Comparison of ENCODE assay signal across 8 cellular contexts in the genomic region with DNA sequence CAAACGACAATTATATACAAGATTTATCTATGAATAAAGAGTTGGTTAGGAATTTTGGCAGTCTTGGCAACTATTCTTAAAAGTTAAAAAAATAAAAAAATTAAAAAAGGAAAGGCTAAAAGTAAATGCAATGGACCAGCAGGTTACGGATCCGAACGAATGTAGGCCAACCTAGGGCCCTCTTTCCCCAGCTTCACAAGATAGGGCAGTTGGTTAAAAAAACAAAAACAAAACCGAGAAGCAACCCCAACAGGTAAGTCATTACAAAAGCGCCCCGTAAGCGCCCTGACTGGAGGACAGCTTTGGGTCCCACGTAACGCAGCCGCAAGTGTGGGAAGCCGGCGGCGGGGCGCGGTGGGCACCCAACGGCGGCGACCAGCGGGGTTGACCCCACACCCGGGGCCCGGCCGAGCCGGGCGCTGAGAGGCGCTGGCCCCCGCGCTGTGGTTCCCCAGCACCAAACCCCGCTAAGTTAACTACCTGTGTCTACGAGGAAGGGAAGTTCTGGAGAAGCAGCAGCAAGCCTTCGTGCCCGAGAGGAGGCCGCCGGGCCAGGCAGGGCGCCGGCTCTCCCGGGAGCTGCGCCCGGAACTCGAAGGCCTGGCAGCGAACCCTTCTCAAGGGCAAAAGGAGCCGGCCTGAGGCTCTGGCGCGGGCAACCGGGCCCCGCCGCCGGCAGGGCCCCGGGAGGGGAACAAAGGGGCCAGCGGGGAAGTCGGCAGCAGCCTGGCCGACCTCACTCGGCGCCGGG. TPM values are rescaled to one million over a fixed set of nuclear protein-coding genes. Genes with fewer than 3 reads are reported as not detected.
A peak's percentile ranks its signal among the peaks of the same experiment; 100 is the strongest.
DNase-seq lines count a peak whose midpoint lies in the region; ATAC-seq, FAIRE-seq and TF ChIP-seq lines count a peak whose summit lies in the region.

No MANE protein-coding gene starts in this region.

- no peak for FAIRE-seq in HTR-8/SVneo (lab: Jason Lieb, UNC)

- peak overlapping the region; percentile 98 to 99 for H3K27ac Mint-ChIP-seq in natural killer cell treated with Interleukin-12 subunit alpha and Interleukin-12 subunit beta and Interleukin-15 and Interleukin-18, amount 100 ng/mL, for 72 hours

- no peaks in the 10 kb centered on the region for H3K27me3 Mint-ChIP-seq in natural killer cell treated with Interleukin-12 subunit alpha and Interleukin-12 subunit beta and Interleukin-15 and Interleukin-18, amount 100 ng/mL, for 72 hours

- H3K9me3 ChIP-seq in HEK293 (ENCODE audit: control insufficient read depth, insufficient read depth, low read depth, low read length): no peaks in the 10 kb centered on the region
- H3K9me3 ChIP-seq in esophagus (ENCODE audit: control insufficient read depth in 2 of 2, insufficient read depth in 1 of 2, low read depth in 1 of 2, low read length in 1 of 2): no peaks in the 10 kb centered on the region
- H3K9me3 ChIP-seq in subcutaneous abdominal adipose tissue (ENCODE audit: control insufficient read depth in 5 of 5, low read length in 5 of 5): no peaks in the 10 kb centered on the region

- 0 to 1% methylated on average over 31 to 55 of the region's 55 CpGs for WGBS in esophagus, 2 donors

- peak overlapping the region; percentile 85 to 100 (median 100) for H3K9ac ChIP-seq in subcutaneous abdominal adipose tissue (ENCODE audit: low read length in 5 of 5)

- in situ Hi-C loops in GM13976 (cut with MboI; ENCODE audit: low sequenced_read_pairs, unreplicated experiment): no loop called here

- H3K4me1 ChIP-seq in HEK293 (ENCODE audit: control insufficient read depth, insufficient read depth, low read length) (0 out of 2 replicates have a peak, but pooled peaks cover 5% of the 10 kb centered on the region), esophagus (ENCODE audit: control insufficient read depth in 2 of 2, insufficient read depth in 2 of 2, low read length in 1 of 2) (no peaks in the 10 kb centered on the region), subcutaneous abdominal adipose tissue (ENCODE audit: control insufficient read depth in 5 of 5, insufficient read depth in 5 of 5, low read length in 5 of 5) (peaks cover 1 to 31% (median 30%) of the 10 kb centered on the region in 5 donors)

- H3K4me3 Mint-ChIP-seq in natural killer cell treated with Interleukin-12 subunit alpha and Interleukin-12 subunit beta and Interleukin-15 and Interleukin-18, amount 100 ng/mL, for 72 hours: peak overlapping the region; percentile 96

- ATAC-seq in natural killer cell treated with Interleukin-12 subunit alpha and Interleukin-12 subunit beta and Interleukin-15 and Interleukin-18, amount 100 ng/mL, for 72 hours: peak; percentile 11 to 20

- H3K27me3 ChIP-seq in esophagus (ENCODE audit: control insufficient read depth in 1 of 2, insufficient read depth in 2 of 2, low read length in 2 of 2) (no peaks in the 10 kb centered on the region), subcutaneous abdominal adipose tissue (ENCODE audit: control insufficient read depth in 5 of 5, insufficient read depth in 4 of 5, low read length in 5 of 5) (no peaks in the 10 kb centered on the region)

- peaks cover 5% of the 10 kb centered on the region for H3K36me3 Mint-ChIP-seq in natural killer cell treated with Interleukin-12 subunit alpha and Interleukin-12 subunit beta and Interleukin-15 and Interleukin-18, amount 100 ng/mL, for 72 hours

- H3K27ac ChIP-seq in HEK293 (ENCODE audit: extremely low read depth, low read depth, low read length) (peak overlapping the region; percentile 100), esophagus (ENCODE audit: low read depth in 2 of 2, low read length in 1 of 2) (peak overlapping the region; percentile 99 to 100), subcutaneous abdominal adipose tissue (ENCODE audit: low read depth, low read length) (peak overlapping the region; percentile 99)

- peak overlapping the region; percentile 93 for H3K4me3 ChIP-seq in HEK293 (ENCODE audit: low read depth, low read length)
- H3K4me3 ChIP-seq in esophagus (ENCODE audit: low read depth in 1 of 2, low read length in 2 of 2): peak overlapping the region; percentile 88 to 99
- peak overlapping the region; percentile 67 to 85 (median 82) for H3K4me3 ChIP-seq in subcutaneous abdominal adipose tissue (ENCODE audit: low read depth in 1 of 5, low read length in 5 of 5)

- H3K4me1 Mint-ChIP-seq in natural killer cell treated with Interleukin-12 subunit alpha and Interleukin-12 subunit beta and Interleukin-15 and Interleukin-18, amount 100 ng/mL, for 72 hours (ENCODE audit: low read depth in 2 of 2): peaks cover 31 to 42% of the 10 kb centered on the region in 2 donors

- DNase-seq in GM13976 (ENCODE audit: low spot score) (peak; percentile 50), NCI-H1105 treated with DMSO at 0.1 percent for 48 hours (lab: John Stamatoyannopoulos, UW) (peak; percentile 50), activated T-cell treated with anti-CD3 and anti-CD28 coated beads for 4 hours (peak; percentile 30), HTR-8/SVneo (ENCODE audit: insufficient read length, low spot score) (no peak)
- peak; percentile 70 for DNase-seq in natural killer cell treated with Interleukin-12 subunit alpha and Interleukin-12 subunit beta and Interleukin-15 and Interleukin-18, amount 100 ng/mL, for 72 hours (ENCODE audit: low spot score)

- TF ChIP-seq CTCF in GM13976 (IDR thresholded peaks at IDR 0.05; ENCODE audit: borderline replicate concordance, control extremely low read depth, extremely low read depth, insufficient read depth, missing control alignments): no peak
- no peak for TF ChIP-seq CTCF in HEK293 (tag by site-specific recombination; IDR thresholded peaks at IDR 0.05)

- H3K36me3 ChIP-seq in HEK293 (ENCODE audit: control insufficient read depth in 2 of 2, insufficient read depth in 1 of 2, low read length in 2 of 2) (peaks cover 18 to 19% of the 10 kb centered on the region in 2 experiments), esophagus (ENCODE audit: control insufficient read depth in 2 of 2, insufficient read depth in 2 of 2, low read length in 1 of 2) (no peaks in the 10 kb centered on the region), subcutaneous abdominal adipose tissue (ENCODE audit: control insufficient read depth in 5 of 5, insufficient read depth in 5 of 5, low read length in 5 of 5) (peaks cover 0 to 10% (median 3%) of the 10 kb centered on the region in 5 donors)

- POLR2A ChIA-PET in HEK293 (lab: Yijun Ruan, JAX): interaction anchor here (1.0 to 1.3 kb wide), 4 partner anchors 18 to 181 kb away, joined by 3 to 5 read pairs (median 4); partner anchors contain the start of genes AP4S1 and STRN3

- CTCF ChIA-PET in HEK293 (lab: Yijun Ruan, JAX): interaction anchor here (0.5 to 4.1 kb wide), 6 partner anchors 12 to 1263 kb away, joined by 3 to 16 read pairs (median 4); no protein-coding TSS in a partner anchor

- H3K9me3 Mint-ChIP-seq in natural killer cell treated with Interleukin-12 subunit alpha and Interleukin-12 subunit beta and Interleukin-15 and Interleukin-18, amount 100 ng/mL, for 72 hours: no peaks in the 10 kb centered on the region

TF ChIP-seq in HEK293, 187 proteins besides CTCF, POLR2A, EP300 and RAD21 (continues in another document):
- no peak for TF ChIP-seq ZBTB7A (tag by site-specific recombination; IDR thresholded peaks at IDR 0.05; ENCODE audit: low read depth)
- TF ChIP-seq SCRT2 (tag by site-specific recombination; IDR thresholded peaks at IDR 0.05): 0 out of 2 replicates have a peak, but pooled peaks have one; percentile 32
- TF ChIP-seq KLF16 (tag by site-specific recombination; IDR thresholded peaks at IDR 0.05): no peak
- no peak for TF ChIP-seq ZNF146 (tag by site-specific recombination; IDR thresholded peaks at IDR 0.05)
- TF ChIP-seq, protein P1, sequence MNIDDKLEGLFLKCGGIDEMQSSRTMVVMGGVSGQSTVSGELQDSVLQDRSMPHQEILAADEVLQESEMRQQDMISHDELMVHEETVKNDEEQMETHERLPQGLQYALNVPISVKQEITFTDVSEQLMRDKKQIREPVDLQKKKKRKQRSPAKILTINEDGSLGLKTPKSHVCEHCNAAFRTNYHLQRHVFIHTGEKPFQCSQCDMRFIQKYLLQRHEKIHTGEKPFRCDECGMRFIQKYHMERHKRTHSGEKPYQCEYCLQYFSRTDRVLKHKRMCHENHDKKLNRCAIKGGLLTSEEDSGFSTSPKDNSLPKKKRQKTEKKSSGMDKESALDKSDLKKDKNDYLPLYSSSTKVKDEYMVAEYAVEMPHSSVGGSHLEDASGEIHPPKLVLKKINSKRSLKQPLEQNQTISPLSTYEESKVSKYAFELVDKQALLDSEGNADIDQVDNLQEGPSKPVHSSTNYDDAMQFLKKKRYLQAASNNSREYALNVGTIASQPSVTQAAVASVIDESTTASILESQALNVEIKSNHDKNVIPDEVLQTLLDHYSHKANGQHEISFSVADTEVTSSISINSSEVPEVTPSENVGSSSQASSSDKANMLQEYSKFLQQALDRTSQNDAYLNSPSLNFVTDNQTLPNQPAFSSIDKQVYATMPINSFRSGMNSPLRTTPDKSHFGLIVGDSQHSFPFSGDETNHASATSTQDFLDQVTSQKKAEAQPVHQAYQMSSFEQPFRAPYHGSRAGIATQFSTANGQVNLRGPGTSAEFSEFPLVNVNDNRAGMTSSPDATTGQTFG (tag by site-specific recombination; IDR thresholded peaks at IDR 0.05; ENCODE audit: borderline replicate concordance): no peak
- peak; percentile 88 for TF ChIP-seq ZBTB8A (tag by site-specific recombination; IDR thresholded peaks at IDR 0.05)
- TF ChIP-seq ZNF600 (tag by site-specific recombination; IDR thresholded peaks at IDR 0.05): peak; percentile 54
- TF ChIP-seq ZNF350 (tag by site-specific recombination; IDR thresholded peaks at IDR 0.05): no peak
- TF ChIP-seq ZIC2 (tag by site-specific recombination; IDR thresholded peaks at IDR 0.05): peak; percentile 19
- no peak for TF ChIP-seq ZNF133 (tag by site-specific recombination; IDR thresholded peaks at IDR 0.05)
- TF ChIP-seq ZNF184 (tag by site-specific recombination; IDR thresholded peaks at IDR 0.05): no peak

RNA-seq across cellular contexts. Expression of gene HECTD1, which starts 0.9 kb away (rescaled TPM):
- polyA plus RNA-seq in esophagus: 100 to 1,000 TPM in 1 of 2 donors, 10 to 100 TPM in 1; 90.0 to 140 TPM
- 100 to 1,000 TPM in 1 of 2 donors, 10 to 100 TPM in 1; 99.1 to 135 TPM for total RNA-seq in natural killer cell treated with Interleukin-12 subunit alpha and Interleukin-12 subunit beta and Interleukin-15 and Interleukin-18, amount 100 ng/mL, for 72 hours
